ENCODE assay signal across 8 cellular contexts in genomic region chr4:87521757-87522374, GRCh38. TPM values are rescaled to one million over a fixed set of nuclear protein-coding genes. Genes with fewer than 3 reads are reported as not detected.
DNase-seq lines count a peak whose midpoint lies in the region; ATAC-seq and TF ChIP-seq lines count a peak whose summit lies in the region.

No MANE protein-coding gene starts in this region.

- DNase-seq in LHCN-M2 (ENCODE audit: low read depth) (peak; percentile 64), NCI-H2081 (lab: John Stamatoyannopoulos, UW) (no peak), CD14-positive monocyte (ENCODE audit: low spot score) (no peak), type B pancreatic cell (ENCODE audit: extremely low spot score, unreplicated experiment) (no peak), mucosa of descending colon (no peak)

- H3K4me1 ChIP-seq in parathyroid adenoma (no peaks in the 10 kb centered on the region), mucosa of descending colon (ENCODE audit: low read depth) (no peaks in the 10 kb centered on the region)

- peaks cover 71% of the 10 kb centered on the region for H3K4me1 Mint-ChIP-seq in brain
- H3K4me1 Mint-ChIP-seq in CD14-positive monocyte = no peaks in the 10 kb centered on the region
- H3K4me1 Mint-ChIP-seq in type B pancreatic cell (ENCODE audit: unreplicated experiment) = peaks cover 17% of the 10 kb centered on the region

- H3K4me3 Mint-ChIP-seq in brain (peak overlapping the region in 1 of 5 experiments; percentile 36), CD14-positive monocyte (no peak overlapping the region), type B pancreatic cell (no peak overlapping the region)

- no peaks in the 10 kb centered on the region for H3K79me2 ChIP-seq in parathyroid adenoma

- intact Hi-C loops in CD14-positive monocyte (cut with micrococcal nuclease) = no loop called here
- intact Hi-C loops in mucosa of descending colon (cut with DNase I, micrococcal nuclease) = no loop called here

- H3K9me3 ChIP-seq in parathyroid adenoma (ENCODE audit: control insufficient read depth, low read length) (no peaks in the 10 kb centered on the region), mucosa of descending colon (peaks cover 13% of the 10 kb centered on the region)

- H3K9ac ChIP-seq in parathyroid adenoma = no peak overlapping the region

- H3K27me3 Mint-ChIP-seq in brain (peaks cover 10% of the 10 kb centered on the region), CD14-positive monocyte (ENCODE audit: low read depth in 3 of 3) (no peaks in the 10 kb centered on the region), type B pancreatic cell (no peaks in the 10 kb centered on the region)

- peaks cover 5% of the 10 kb centered on the region for H3K36me3 Mint-ChIP-seq in brain
- H3K36me3 Mint-ChIP-seq in CD14-positive monocyte = no peaks in the 10 kb centered on the region
- no peaks in the 10 kb centered on the region for H3K36me3 Mint-ChIP-seq in type B pancreatic cell

- peak overlapping the region; percentile 27 for H2AFZ ChIP-seq in parathyroid adenoma

- no peaks in the 10 kb centered on the region for H3K27me3 ChIP-seq in parathyroid adenoma (ENCODE audit: control insufficient read depth, insufficient read depth, low read length)

- no peak for TF ChIP-seq CTCF in brain (conservative IDR thresholded peaks at IDR 0.05)
- no peak for TF ChIP-seq CTCF in parathyroid adenoma (IDR thresholded peaks at IDR 0.05)
- no peak for TF ChIP-seq CTCF in CD14-positive monocyte (IDR thresholded peaks at IDR 0.05)
- TF ChIP-seq CTCF in type B pancreatic cell (conservative IDR thresholded peaks at IDR 0.05) = no peak
- no peak for TF ChIP-seq CTCF in mucosa of descending colon (IDR thresholded peaks at IDR 0.05)

- ATAC-seq in GM18519 (IDR thresholded peaks at IDR 0.05; ENCODE audit: low FRiP score, unreplicated experiment) (peak; percentile 87), mucosa of descending colon (no peak)

- H3K9me3 Mint-ChIP-seq in brain = peaks cover 0 to 8% (median 0%) of the 10 kb centered on the region in 5 experiments
- H3K9me3 Mint-ChIP-seq in CD14-positive monocyte = peaks cover 2 to 19% (median 12%) of the 10 kb centered on the region in 7 donors
- H3K9me3 Mint-ChIP-seq in type B pancreatic cell = peaks cover 8% of the 10 kb centered on the region

- peak overlapping the region; percentile 9 for H3K4me3 ChIP-seq in parathyroid adenoma (ENCODE audit: low read depth, low read length)
- no peak overlapping the region for H3K4me3 ChIP-seq in mucosa of descending colon

- peak overlapping the region; percentile 80 for H3K27ac ChIP-seq in parathyroid adenoma

- no peaks in the 10 kb centered on the region for H3K36me3 ChIP-seq in parathyroid adenoma (ENCODE audit: control insufficient read depth, insufficient read depth, low read length)
- H3K36me3 ChIP-seq in mucosa of descending colon (ENCODE audit: low read depth) = no peaks in the 10 kb centered on the region

- peak overlapping the region; percentile 23 for H3K4me2 ChIP-seq in parathyroid adenoma (ENCODE audit: low read length)

- peak overlapping the region in 3 of 5 experiments; percentile 37 to 88 (median 80) for H3K27ac Mint-ChIP-seq in brain
- H3K27ac Mint-ChIP-seq in CD14-positive monocyte = no peak overlapping the region
- no peak overlapping the region for H3K27ac Mint-ChIP-seq in type B pancreatic cell

RNA-seq across cellular contexts. Expression of gene SPARCL1, which starts 7.3 kb away (rescaled TPM):
- total RNA-seq in LHCN-M2 (2014; rRNA removed) (not detected in 2 replicates), type B pancreatic cell (ENCODE audit: low replicate concordance) (0.38 and 11.2 TPM in 2 replicates), mucosa of descending colon (100 to 1,000 TPM in 1 of 3 donors, 10 to 100 TPM in 2; 33.6 to 544 (median 78.4) TPM)
- polyA plus RNA-seq in LHCN-M2 (2012) = not detected
- polyA plus RNA-seq in brain (ENCODE audit: insufficient read depth, low read depth, low replicate concordance) (345 TPM), CD14-positive monocyte (not detected)

Comparison
In these comparisons a context has a peak if more than half of its experiments do, and no peak if none do; other contexts are left out.
1. H3K27ac Mint-ChIP-seq: peak in brain (3 of 5); none in CD14-positive monocyte (0 of 7) and type B pancreatic cell (single experiment).